Comparison of ENCODE assay signal across 8 cellular contexts in genomic region chr2:29281585-29281984, GRCh38.
DNase-seq lines count a peak whose midpoint lies in the region; TF ChIP-seq lines count a peak whose summit lies in the region.

No MANE protein-coding gene starts in this region.

- H3K27me3 ChIP-seq in BE2C (no peaks in the 10 kb centered on the region), adrenal gland (no peaks in the 10 kb centered on the region), mesendoderm (ENCODE audit: insufficient read depth, low read length, poor library complexity) (no peaks in the 10 kb centered on the region)

- H3K9me2 ChIP-seq in OCI-LY7 (ENCODE audit: insufficient read depth, low read length) = no peaks in the 10 kb centered on the region

- no peak overlapping the region for H3K4me2 ChIP-seq in mesendoderm (ENCODE audit: low read length)
- no peak overlapping the region for H3K4me2 ChIP-seq in OCI-LY7 (ENCODE audit: low read length)

- DNase-seq in BE2C (peak; percentile 88), LHCN-M2 (ENCODE audit: low read depth) (peak; percentile 78), adrenal gland (peak in 6 of 7 donors; percentile 52 to 73 (median 61)), islet precursor cell (peak; percentile 33), mesendoderm (no peak), OCI-LY7 (ENCODE audit: low spot score) (no peak), NCI-H774 (lab: John Stamatoyannopoulos, UW) (no peak)
- no peak for DNase-seq in stimulated activated CD8-positive, alpha-beta memory T cell treated with anti-CD3 and anti-CD28 coated beads, Interleukin-4, amount 100 ng/mL, for 48 hours

- no peaks in the 10 kb centered on the region for H3K36me3 ChIP-seq in BE2C
- no peaks in the 10 kb centered on the region for H3K36me3 ChIP-seq in adrenal gland (replicated peaks in 1 of 2)
- H3K36me3 ChIP-seq in mesendoderm (ENCODE audit: control insufficient read depth, insufficient read depth, low read length) = no peaks in the 10 kb centered on the region
- no peaks in the 10 kb centered on the region for H3K36me3 ChIP-seq in OCI-LY7 (ENCODE audit: insufficient read depth, low read length)

- TF ChIP-seq CTCF in BE2C (IDR thresholded peaks at IDR 0.05; ENCODE audit: low read depth, low read length) = no peak
- no peak for TF ChIP-seq CTCF in adrenal gland (IDR thresholded peaks at IDR 0.05)
- TF ChIP-seq CTCF in OCI-LY7 (conservative IDR thresholded peaks at IDR 0.05; ENCODE audit: low read length) = no peak

- H3K9ac ChIP-seq in mesendoderm (ENCODE audit: low read length) = no peak overlapping the region

- no peaks in the 10 kb centered on the region for H4K20me1 ChIP-seq in OCI-LY7 (ENCODE audit: insufficient read depth, low read length)

- H2AFZ ChIP-seq in OCI-LY7 (ENCODE audit: low read length) = no peak overlapping the region

- H2BK120ac ChIP-seq in mesendoderm (ENCODE audit: low read depth, low read length) = no peak overlapping the region

- H3K4me1 ChIP-seq in BE2C = peaks cover 22% of the 10 kb centered on the region
- peaks cover 0 to 5% of the 10 kb centered on the region in 2 donors for H3K4me1 ChIP-seq in adrenal gland (replicated peaks in 1 of 2)
- H3K4me1 ChIP-seq in mesendoderm (ENCODE audit: control insufficient read depth, low read depth, low read length) = no peaks in the 10 kb centered on the region
- no peaks in the 10 kb centered on the region for H3K4me1 ChIP-seq in OCI-LY7 (ENCODE audit: insufficient read depth, low read length, poor library complexity, severe bottlenecking)

- H2BK15ac ChIP-seq in mesendoderm (replicated peaks; ENCODE audit: low read depth) = no peak overlapping the region

- H4K5ac ChIP-seq in mesendoderm (ENCODE audit: low read length) = no peak overlapping the region

- H2AK5ac ChIP-seq in mesendoderm (ENCODE audit: low read length) = no peak overlapping the region

- no peak overlapping the region for H2BK5ac ChIP-seq in mesendoderm (ENCODE audit: low read length)

- POLR2A ChIA-PET in OCI-LY7 (lab: Charles Lee) = no interaction called here

- BruUV-seq in OCI-LY7 (replicated peaks; lab: Mats Ljungman, UMichigan) = no TSS peak

- intact Hi-C loops in adrenal gland (cut with DNase I) (no loop called here), OCI-LY7 (cut with micrococcal nuclease; ENCODE audit: unreplicated experiment) (no loop called here)

- CTCF ChIA-PET in OCI-LY7 (lab: Charles Lee; ENCODE audit: unreplicated experiment) = no interaction called here

- 24 to 53% (median 40%) methylated on average over 9 to 10 of the region's 10 CpGs for WGBS in adrenal gland, 4 donors
- WGBS in mesendoderm (ENCODE audit: extremely low coverage, insufficient coverage, low lambda C conversion rate) = no CpG with 5 or more reads among the region's 10 CpGs

- no peak for TF ChIP-seq POLR2A in adrenal gland (IDR thresholded peaks at IDR 0.05)

- H3K18ac ChIP-seq in mesendoderm (ENCODE audit: low read length) = no peak overlapping the region

- no peak overlapping the region for H3K4ac ChIP-seq in mesendoderm (ENCODE audit: low read depth, low read length)

- H3K56ac ChIP-seq in mesendoderm (ENCODE audit: low read length) = no peak overlapping the region

- H3K23ac ChIP-seq in mesendoderm (ENCODE audit: low read length) = no peak overlapping the region

- no peaks in the 10 kb centered on the region for H3K79me1 ChIP-seq in mesendoderm (ENCODE audit: low read length)

- no peak overlapping the region for H4K8ac ChIP-seq in mesendoderm (ENCODE audit: low read depth, low read length)

- H3K79me2 ChIP-seq in mesendoderm (ENCODE audit: control insufficient read depth, insufficient read depth, low read length) = no peaks in the 10 kb centered on the region
- no peaks in the 10 kb centered on the region for H3K79me2 ChIP-seq in OCI-LY7 (ENCODE audit: insufficient read depth, low read depth, low read length)

- no peak overlapping the region for H3K27ac ChIP-seq in adrenal gland
- H3K27ac ChIP-seq in mesendoderm (ENCODE audit: low read depth, low read length) = no peak overlapping the region
- H3K27ac ChIP-seq in OCI-LY7 (ENCODE audit: low read depth, low read length, poor library complexity, severe bottlenecking) = no peak overlapping the region

- peak overlapping the region; percentile 17 for H3K4me3 ChIP-seq in BE2C (ENCODE audit: low read depth, low read length)
- no peak overlapping the region for H3K4me3 ChIP-seq in adrenal gland
- no peak overlapping the region for H3K4me3 ChIP-seq in mesendoderm (ENCODE audit: low read length)
- no peak overlapping the region for H3K4me3 ChIP-seq in OCI-LY7 (ENCODE audit: low read depth, low read length, poor library complexity, severe bottlenecking)

- no peaks in the 10 kb centered on the region for H3K9me3 ChIP-seq in BE2C
- H3K9me3 ChIP-seq in adrenal gland (replicated peaks in 1 of 3) = no peaks in the 10 kb centered on the region
- no peaks in the 10 kb centered on the region for H3K9me3 ChIP-seq in OCI-LY7 (ENCODE audit: low read length)

Comparison
In these comparisons a context has a peak if more than half of its experiments do, and no peak if none do; other contexts are left out.
1. DNase-seq: peak in BE2C (single experiment), LHCN-M2 (single experiment), adrenal gland (6 of 7) and islet precursor cell (single experiment); none in mesendoderm (single experiment), OCI-LY7 (single experiment), stimulated activated CD8-positive, alpha-beta memory T cell treated with anti-CD3 and anti-CD28 coated beads, Interleukin-4, amount 100 ng/mL, for 48 hours (single experiment) and NCI-H774 (single experiment).